Comparison of ENCODE assay signal across 33 cellular contexts in the genomic region with DNA sequence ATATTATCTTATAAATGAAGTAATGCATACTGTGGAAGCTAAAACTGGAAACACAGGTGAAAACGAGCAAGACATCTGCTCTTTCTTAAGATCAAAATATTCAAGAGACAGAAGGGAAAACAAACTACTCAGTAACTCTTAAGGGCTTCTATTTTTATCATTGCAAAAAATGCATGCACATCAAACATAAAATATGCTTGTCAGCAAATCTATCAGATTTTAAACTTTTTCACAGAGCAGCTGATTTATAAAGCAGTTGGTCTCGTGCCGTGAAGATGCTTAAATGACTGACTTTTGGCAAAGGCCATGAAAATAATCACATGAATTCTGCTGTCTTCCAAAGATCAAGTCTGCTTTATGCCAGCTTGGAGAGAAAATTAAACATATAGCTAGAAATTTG.
"Had no signal": no experiment of that assay in that cellular context is flagged by ENCODE, and none has a peak within 500 bp of the region (broad histone marks: within the 10 kb centered on the region; RNA-seq: fewer than 3 reads in every experiment).

No MANE protein-coding gene starts in this region.

- H3K36me3 ChIP-seq: adrenal gland, ascending aorta, brain microvascular endothelial cell, breast epithelium, cardiac muscle cell had no signal

- H3K9me3 ChIP-seq: adrenal gland, ascending aorta, body of pancreas, breast epithelium had no signal

- H3K27ac ChIP-seq: adrenal gland, ascending aorta, body of pancreas, brain microvascular endothelial cell, breast epithelium, cardiac muscle cell had no signal

- H3K4me3 ChIP-seq: adrenal gland, ascending aorta, body of pancreas, breast epithelium, cardiac muscle cell had no signal

- DNase-seq: activated effector memory CD4-positive, alpha-beta T cell treated with anti-CD3 and anti-CD28 coated beads, Interleukin-2, amount 50 U/mL, for 16 hours; activated effector memory CD4-positive, alpha-beta T cell treated with Interleukin-2 at 50 U/mL for 16 hours; activated gamma-delta T cell; activated gamma-delta T cell treated with Interleukin-2 at 50 U/mL for 16 hours; activated naive CD4-positive, alpha-beta T cell; activated naive CD4-positive, alpha-beta T cell treated with anti-CD3 and anti-CD28 coated beads for 36 hours; activated naive CD4-positive, alpha-beta T cell treated with anti-CD3 and anti-CD28 coated beads, Interleukin-2, amount 10 ng/mL, durations not matched to agents 7 days and 5 days; activated naive CD4-positive, alpha-beta T cell treated with anti-CD3 and anti-CD28 coated beads, Interleukin-2, amount 50 U/mL, for 16 hours; activated naive CD4-positive, alpha-beta T cell treated with Interleukin-2 at 50 U/mL for 16 hours; activated naive CD8-positive, alpha-beta T cell treated with anti-CD3 and anti-CD28 coated beads for 36 hours; activated naive CD8-positive, alpha-beta T cell treated with anti-CD3 and anti-CD28 coated beads, Interleukin-2, amount 10 ng/mL, durations not matched to agents 7 days and 5 days; activated naive CD8-positive, alpha-beta T cell treated with anti-CD3 and anti-CD28 coated beads, Interleukin-2, amount 50 U/mL, for 24 hours; activated T-cell treated with anti-CD3 and anti-CD28 coated beads, Interleukin-2, amount 50 U/mL, for 24 hours; activated T-cell treated with anti-CD3 and anti-CD28 coated beads, Interleukin-2, amount 50 U/mL, for 4 hours; activated T-cell treated with anti-CD3 and anti-CD28 coated beads, Interleukin-2, amount 50 U/mL, for 48 hours; activated T-cell treated with anti-CD3 and anti-CD28 coated beads, Interleukin-2, amount 50 U/mL, for 72 hours; adrenal gland; amniotic stem cell; amygdala; anterior cingulate cortex; aorta; body of pancreas; brain microvascular endothelial cell; caudate nucleus; central memory CD4-positive, alpha-beta T cell; cerebellar nuclear complex had no signal

- FAIRE-seq: astrocyte, bronchial epithelial cell had no signal

- H3K27me3 ChIP-seq: adrenal gland, ascending aorta, body of pancreas, brain microvascular endothelial cell, breast epithelium, cardiac muscle cell had no signal

- H3K4me1 ChIP-seq: adrenal gland, ascending aorta, body of pancreas, breast epithelium had no signal

- ATAC-seq: activated naive CD4-positive, alpha-beta T cell treated with anti-CD3 and anti-CD28 coated beads, Interleukin-2, amount 50 U/mL, for 72 hours; activated naive CD8-positive, alpha-beta T cell treated with anti-CD3 and anti-CD28 coated beads, Interleukin-2, amount 50 U/mL, for 24 hours; activated T-cell treated with anti-CD3 and anti-CD28 coated beads, Interleukin-2, amount 50 U/mL, for 4 hours; activated T-cell treated with anti-CD3 and anti-CD28 coated beads, Interleukin-2, amount 50 U/mL, for 72 hours; activated T-helper 17 cell treated with anti-CD3 and anti-CD28 coated beads, Interleukin-2, amount 50 U/mL, for 72 hours; body of pancreas had no signal
